ENCODE assay signal across 11 cellular contexts in genomic region chr6:37514840-37515239, GRCh38. TPM values are rescaled to one million over a fixed set of nuclear protein-coding genes. Genes with fewer than 3 reads are reported as not detected.
DNase-seq lines count a peak whose midpoint lies in the region; ATAC-seq, FAIRE-seq and TF ChIP-seq lines count a peak whose summit lies in the region.
"Had no signal": no experiment of that assay in that cellular context is flagged by ENCODE, and none has a peak within 500 bp of the region (broad histone marks: within the 10 kb centered on the region; RNA-seq: fewer than 3 reads in every experiment).

No MANE protein-coding gene starts in this region.

- H3K4me3 Mint-ChIP-seq in Caco-2 (ENCODE audit: unreplicated experiment) = no peak overlapping the region
- H3K4me3 Mint-ChIP-seq in GM23338 = no peak overlapping the region

- DNase-seq in BE2C (peak; percentile 61), Caco-2 (peak; percentile 19 to 53), keratinocyte (ENCODE audit: low read depth, low spot score) (no peak), NCI-H748 treated with DMSO at 0.1 percent for 48 hours (lab: John Stamatoyannopoulos, UW) (no peak), GM12891 (ENCODE audit: insufficient read length, low spot score) (no peak), GM23338 (ENCODE audit: low spot score) (no peak)
- DNase-seq: NCI-H774, SIG-M5 had no signal

- peaks cover 23% of the 10 kb centered on the region for H3K4me1 ChIP-seq in BE2C
- peaks cover 52% of the 10 kb centered on the region for H3K4me1 ChIP-seq in Caco-2
- H3K4me1 ChIP-seq in keratinocyte (ENCODE audit: control insufficient read depth, extremely low read depth, insufficient read depth, low read length) = peaks cover 13% of the 10 kb centered on the region
- H3K4me1 ChIP-seq in GM23338 (ENCODE audit: insufficient read depth) = peaks cover 55% of the 10 kb centered on the region

- no peaks in the 10 kb centered on the region for H3K9me3 ChIP-seq in BE2C
- no peaks in the 10 kb centered on the region for H3K9me3 ChIP-seq in Caco-2
- H3K9me3 ChIP-seq in keratinocyte (ENCODE audit: control insufficient read depth, low read depth, low read length) = no peaks in the 10 kb centered on the region
- H3K9me3 ChIP-seq: right atrium auricular region had no signal

- BruUV-seq in Caco-2 (replicated peaks; lab: Mats Ljungman, UMichigan) = no TSS peak

- FAIRE-seq in keratinocyte (lab: Jason Lieb, UNC) (no peak), GM12891 (lab: Jason Lieb, UNC) (no peak)

- no peaks in the 10 kb centered on the region for H3K9me2 ChIP-seq in GM23338 (ENCODE audit: insufficient read depth)

- H3K27ac Mint-ChIP-seq in Caco-2 (ENCODE audit: unreplicated experiment) (peak overlapping the region; percentile 10), GM23338 (no peak overlapping the region)

- POLR2A ChIA-PET in Caco-2 (lab: Charles Lee) = no interaction called here

- CTCF ChIA-PET in Caco-2 (lab: Charles Lee) = no interaction called here

- no peak for TF ChIP-seq CTCF in BE2C (IDR thresholded peaks at IDR 0.05; ENCODE audit: low read depth, low read length)
- no peak for TF ChIP-seq CTCF in Caco-2 (IDR thresholded peaks at IDR 0.05; ENCODE audit: insufficient read depth in 1 of 2, low read depth in 1 of 2, low read length in 1 of 2, severe bottlenecking in 1 of 2, unreplicated experiment in 1 of 2)
- TF ChIP-seq CTCF in VCaP (conservative IDR thresholded peaks at IDR 0.05) = no peak
- no peak for TF ChIP-seq CTCF in keratinocyte (optimal IDR thresholded peaks at IDR 0.05 in 1 of 3, IDR thresholded peaks at IDR 0.05 in 1 of 3, conservative IDR thresholded peaks at IDR 0.05 in 1 of 3; ENCODE audit: extremely low read depth in 1 of 3, insufficient read depth in 2 of 3, low read length in 3 of 3)
- TF ChIP-seq CTCF in GM23338 (conservative IDR thresholded peaks at IDR 0.05; ENCODE audit: low read depth in 2 of 2) = no peak

- no peaks in the 10 kb centered on the region for H3K79me2 ChIP-seq in keratinocyte (ENCODE audit: control insufficient read depth, insufficient read depth, low read length)
- no peaks in the 10 kb centered on the region for H3K79me2 ChIP-seq in GM23338 (replicated peaks; ENCODE audit: insufficient read depth)

- H2AFZ ChIP-seq in keratinocyte (ENCODE audit: control insufficient read depth, low read length) (no peak overlapping the region), GM23338 (no peak overlapping the region)

- no peaks in the 10 kb centered on the region for H3K9me1 ChIP-seq in keratinocyte (ENCODE audit: control insufficient read depth, extremely low read depth, insufficient read depth, low read length)

- H3K4me3 ChIP-seq in BE2C (ENCODE audit: low read depth, low read length) = no peak overlapping the region
- H3K4me3 ChIP-seq in Caco-2 (ENCODE audit: low read depth, low read length) = no peak overlapping the region
- H3K4me3 ChIP-seq in keratinocyte (ENCODE audit: control insufficient read depth in 2 of 3, extremely low read depth in 1 of 3, insufficient read depth in 2 of 3, low read depth in 1 of 3, low read length in 3 of 3) = no peak overlapping the region
- no peak overlapping the region for H3K4me3 ChIP-seq in GM23338
- H3K4me3 ChIP-seq: right atrium auricular region had no signal

- H3K36me3 Mint-ChIP-seq in Caco-2 (ENCODE audit: insufficient read depth, unreplicated experiment) = no peaks in the 10 kb centered on the region
- no peaks in the 10 kb centered on the region for H3K36me3 Mint-ChIP-seq in GM23338 (ENCODE audit: low read depth)

- no peak overlapping the region for H3K9ac ChIP-seq in keratinocyte (ENCODE audit: control insufficient read depth, extremely low read depth, insufficient read depth, low read length)

- H3K9me3 Mint-ChIP-seq in Caco-2 (ENCODE audit: unreplicated experiment) = no peaks in the 10 kb centered on the region
- H3K9me3 Mint-ChIP-seq in GM23338 = no peaks in the 10 kb centered on the region

- no peak for TF ChIP-seq POLR2A in GM12891 (IDR thresholded peaks at IDR 0.05; ENCODE audit: low read depth, low read length)

- H3F3A ChIP-seq in GM23338 (replicated peaks; ENCODE audit: low read depth) = peaks cover 7% of the 10 kb centered on the region; the same call in 1 of the 2 replicates

- no peaks in the 10 kb centered on the region for H3K36me3 ChIP-seq in BE2C
- H3K36me3 ChIP-seq in Caco-2 (ENCODE audit: control insufficient read depth, insufficient read depth, low read length) = no peaks in the 10 kb centered on the region
- H3K36me3 ChIP-seq in keratinocyte (ENCODE audit: control insufficient read depth in 2 of 2, extremely low read depth in 1 of 2, insufficient read depth in 2 of 2, low read length in 2 of 2) = no peaks in the 10 kb centered on the region
- H3K36me3 ChIP-seq in GM23338 (ENCODE audit: insufficient read depth) = no peaks in the 10 kb centered on the region; the same call in 1 of the 2 replicates
- H3K36me3 ChIP-seq: right atrium auricular region had no signal

- peak overlapping the region; percentile 45 for H3K4me2 ChIP-seq in keratinocyte (ENCODE audit: control insufficient read depth, extremely low read depth, insufficient read depth, low read depth, low read length)
- H3K4me2 ChIP-seq in GM23338 = no peak overlapping the region

- intact Hi-C loops in Caco-2 (cut with micrococcal nuclease; ENCODE audit: unreplicated experiment) = no loop called here

- ATAC-seq in HG03439 (IDR thresholded peaks at IDR 0.05; ENCODE audit: unreplicated experiment) = no peak
- ATAC-seq in GM23338 = no peak

- no peaks in the 10 kb centered on the region for H4K20me1 ChIP-seq in keratinocyte (ENCODE audit: control insufficient read depth, extremely low read depth, insufficient read depth, low read length)
- H4K20me1 ChIP-seq in GM23338 (replicated peaks; ENCODE audit: insufficient read depth) = no peaks in the 10 kb centered on the region

- no peaks in the 10 kb centered on the region for H3K27me3 Mint-ChIP-seq in Caco-2 (ENCODE audit: insufficient read depth, unreplicated experiment)
- peaks cover 36% of the 10 kb centered on the region for H3K27me3 Mint-ChIP-seq in GM23338 (ENCODE audit: insufficient read depth, low read depth, poor library complexity)

- peaks cover 44% of the 10 kb centered on the region for H3K4me1 Mint-ChIP-seq in Caco-2 (ENCODE audit: low read depth, unreplicated experiment)
- peaks cover 64% of the 10 kb centered on the region for H3K4me1 Mint-ChIP-seq in GM23338

- H3K27me3 ChIP-seq in BE2C (no peaks in the 10 kb centered on the region), Caco-2 (replicated peaks; ENCODE audit: control insufficient read depth, insufficient read depth, low read length) (no peaks in the 10 kb centered on the region), keratinocyte (ENCODE audit: control insufficient read depth, extremely low read depth, insufficient read depth, low read length) (peaks cover 11% of the 10 kb centered on the region), GM23338 (ENCODE audit: insufficient read depth) (peaks cover 41% of the 10 kb centered on the region)
- H3K27me3 ChIP-seq: right atrium auricular region had no signal

- dilution Hi-C loops in keratinocyte (cut with MboI; ENCODE audit: extremely low pct_ligation_motif_present, low sequenced_read_pairs) = no loop called here

- peak overlapping the region; percentile 86 for H3K27ac ChIP-seq in VCaP
- no peak overlapping the region for H3K27ac ChIP-seq in keratinocyte (ENCODE audit: control insufficient read depth, insufficient read depth, low read length)
- no peak overlapping the region for H3K27ac ChIP-seq in GM23338 (ENCODE audit: low read depth)
- H3K27ac ChIP-seq: right atrium auricular region had no signal

TF ChIP-seq in GM12891, 5 proteins besides CTCF, POLR2A, EP300 and RAD21:
- TF ChIP-seq SPI1 (IDR thresholded peaks at IDR 0.05; ENCODE audit: low read depth, low read length) (no peak), POU2F2 (IDR thresholded peaks at IDR 0.05; ENCODE audit: low read depth, low read length) (no peak), PAX5 (IDR thresholded peaks at IDR 0.05; ENCODE audit: insufficient read depth, low read length, severe bottlenecking) (no peak), TAF1 (IDR thresholded peaks at IDR 0.05; ENCODE audit: low read depth, low read length) (no peak), POLR2AphosphoS5 (IDR thresholded peaks at IDR 0.05; ENCODE audit: low read depth, low read length) (no peak)
TF ChIP-seq in GM12891: peak in this region for 0.

TF ChIP-seq in GM23338, 12 proteins besides CTCF, POLR2A, EP300 and RAD21 (continues in another document):
- TF ChIP-seq ETS1 (IDR thresholded peaks at IDR 0.05) (no peak), NANOG (IDR thresholded peaks at IDR 0.05; ENCODE audit: borderline replicate concordance) (no peak)

RNA-seq across cellular contexts. Expression of gene CCDC167, which starts 15.1 kb away (rescaled TPM):
- polyA plus RNA-seq in BE2C (2012; ENCODE audit: insufficient read depth, insufficient read length, low read depth) = 60.2 TPM
- total RNA-seq in Caco-2 (2022) = 30.6 and 32.3 TPM in 2 replicates
- 39.8 to 48.7 TPM (median 45.6 TPM) in 3 replicates for polyA plus RNA-seq in keratinocyte
- 7.3 TPM for polyA plus RNA-seq in keratinocyte (2011; ENCODE audit: low read depth)
- polyA plus RNA-seq in keratinocyte (2011; cell fraction: cytosol; rRNA removed) = 60.0 and 65.8 TPM in 2 replicates
- polyA plus RNA-seq in keratinocyte (2011; cell fraction: nucleus; rRNA removed) = 20.6 TPM in 2 replicates
- polyA plus RNA-seq in keratinocyte (2012; ENCODE audit: low replicate concordance) = 32.4 and 39.4 TPM in 2 replicates
- polyA minus RNA-seq in keratinocyte = 11.9 to 17.9 TPM (median 16.9 TPM) in 3 replicates
- 13.4 TPM for polyA minus RNA-seq in keratinocyte (2011; cell fraction: cytosol; rRNA and poly(A)+ RNA removed)
- 3.3 and 4.0 TPM in 2 replicates for polyA minus RNA-seq in keratinocyte (2011; cell fraction: nucleus; rRNA and poly(A)+ RNA removed)
- 113 TPM for polyA plus RNA-seq in GM12891 (2012; ENCODE audit: low read depth, missing spikeins)
- 17.6 and 18.0 TPM in 2 replicates for total RNA-seq in GM23338 (2014; rRNA removed; shearing (Covaris generic))
- polyA plus RNA-seq in GM23338 (2016; fragmentation: Nextera tagmentation; extraction: Ambion mirVana) = 21.1 and 21.4 TPM in 2 replicates

Comparison
In these comparisons a context has a peak if more than half of its experiments do, and no peak if none do; other contexts are left out.
1. DNase-seq: peak in BE2C (single experiment) and Caco-2 (2 of 2); none in keratinocyte (single experiment), NCI-H748 treated with DMSO at 0.1 percent for 48 hours (single experiment), GM12891 (single experiment) and GM23338 (single experiment).